24 cellular contexts compared by ENCODE assay signal in genomic region chr3:57855281-57855680, GRCh38.
DNase-seq lines count a peak whose midpoint lies in the region; ATAC-seq and TF ChIP-seq lines count a peak whose summit lies in the region.
"Had no signal": no experiment of that assay in that cellular context is flagged by ENCODE, and none has a peak within 500 bp of the region (broad histone marks: within the 10 kb centered on the region; RNA-seq: fewer than 3 reads in every experiment).

No MANE protein-coding gene starts in this region.

- DNase-seq in mammary epithelial cell: peak; percentile 45
- DNase-seq in MCF 10A (ENCODE audit: unreplicated experiment): no peak
- DNase-seq in astrocyte of the spinal cord (ENCODE audit: low read depth, low spot score): peak; percentile 61
- DNase-seq in fibroblast of pulmonary artery (ENCODE audit: low read depth): peak; percentile 13
- DNase-seq in esophagus muscularis mucosa (ENCODE audit: extremely low spot score): no peak
- DNase-seq in sigmoid colon: no peak
- no peak for DNase-seq in activated T-cell treated with anti-CD3 and anti-CD28 coated beads, Interleukin-2, amount 50 U/mL, for 4 hours
- DNase-seq: activated CD4-positive, alpha-beta T cell treated with anti-CD3 and anti-CD28 coated beads, Interleukin-2, amount 50 U/mL, for 48 hours; activated gamma-delta T cell treated with Interleukin-2 at 50 U/mL for 16 hours; amniotic stem cell; Caco-2; effector memory CD4-positive, alpha-beta T cell; gastrocnemius medialis; kidney glomerular epithelial cell; NCI-H146; NCI-H748 treated with DMSO at 0.1 percent for 48 hours; PC-9; retina; stimulated activated CD4-positive, alpha-beta T cell treated with anti-CD3 and anti-CD28 coated beads, Interleukin-12 subunit alpha, Interleukin-12 subunit beta, amount 100 ng/mL, for 4 hours; upper lobe of right lung had no signal

- TF ChIP-seq POLR2A in esophagus muscularis mucosa (IDR thresholded peaks at IDR 0.05; ENCODE audit: low read depth) (no peak), sigmoid colon (IDR thresholded peaks at IDR 0.05) (no peak)

- CTCF ChIA-PET in mammary epithelial cell (lab: Charles Lee; ENCODE audit: low non-redundant PET): no interaction called here
- CTCF ChIA-PET in MCF 10A (lab: Yijun Ruan, JAX): interaction anchor here (0.7 to 2.4 kb wide), 5 partner anchors 10 to 323 kb away, joined by 3 to 9 read pairs (median 4); no protein-coding TSS in a partner anchor

- WGBS in mammary epithelial cell (ENCODE audit: low coverage, missing lambda C conversion rate): 100% methylated on average over 1 of the region's 1 CpG
- 95% methylated on average over 1 of the region's 1 CpG for WGBS in esophagus muscularis mucosa
- 96 to 98% methylated on average over 1 of the region's 1 CpG for WGBS in sigmoid colon, 2 donors

- H3K4me1 ChIP-seq in mammary epithelial cell (ENCODE audit: insufficient read depth, low read length) (peaks cover 6% of the 10 kb centered on the region), esophagus muscularis mucosa (peaks cover 0 to 10% (median 7%) of the 10 kb centered on the region in 4 donors), sigmoid colon (peaks cover 0 to 7% (median 3%) of the 10 kb centered on the region in 4 donors)
- H3K4me1 ChIP-seq: BLaER1, gastrocnemius medialis, upper lobe of right lung had no signal

- H3K9me3 ChIP-seq in mammary epithelial cell (replicated peaks; ENCODE audit: insufficient read depth, low read length): no peaks in the 10 kb centered on the region
- H3K9me3 ChIP-seq in esophagus muscularis mucosa: no peaks in the 10 kb centered on the region
- H3K9me3 ChIP-seq in sigmoid colon: no peaks in the 10 kb centered on the region
- H3K9me3 ChIP-seq: BLaER1, Caco-2, gastrocnemius medialis, upper lobe of right lung had no signal

- no peak overlapping the region for H3K4me2 ChIP-seq in mammary epithelial cell (ENCODE audit: insufficient read depth, low read depth, low read length)
- H3K4me2 ChIP-seq: BLaER1, PC-9 had no signal

- dilution Hi-C loops in mammary epithelial cell (cut with HindIII; ENCODE audit: low sequenced_read_pairs): loop anchor here (5.0 kb wide), 1 partner anchor 82 kb away; no protein-coding TSS in a partner anchor

- H3K27me3 ChIP-seq in mammary epithelial cell (ENCODE audit: insufficient read depth, low read length) (no peaks in the 10 kb centered on the region), esophagus muscularis mucosa (no peaks in the 10 kb centered on the region), sigmoid colon (no peaks in the 10 kb centered on the region)
- H3K27me3 ChIP-seq: BLaER1, gastrocnemius medialis, upper lobe of right lung had no signal

- no peak overlapping the region for H3K4me3 Mint-ChIP-seq in MCF 10A (ENCODE audit: unreplicated experiment)
- no peak overlapping the region for H3K4me3 Mint-ChIP-seq in activated T-cell treated with anti-CD3 and anti-CD28 coated beads, Interleukin-2, amount 50 U/mL, for 4 hours
- H3K4me3 Mint-ChIP-seq: WTC11 had no signal

- H3K36me3 ChIP-seq in mammary epithelial cell (ENCODE audit: insufficient read depth, low read length): peaks cover 16% of the 10 kb centered on the region
- peaks cover 4 to 42% (median 18%) of the 10 kb centered on the region in 4 donors for H3K36me3 ChIP-seq in esophagus muscularis mucosa
- H3K36me3 ChIP-seq in sigmoid colon: peaks cover 0 to 32% (median 3%) of the 10 kb centered on the region in 4 donors

- POLR2A ChIA-PET in MCF 10A (lab: Yijun Ruan, JAX): interaction anchor here (0.8 to 2.4 kb wide), 4 partner anchors 8 to 259 kb away, joined by 3 to 8 read pairs (median 3); no protein-coding TSS in a partner anchor

- BruUV-seq in mammary epithelial cell (replicated peaks; lab: Mats Ljungman, UMichigan) (no TSS peak), MCF 10A (replicated peaks; lab: Mats Ljungman, UMichigan) (no TSS peak)

- no peak for ATAC-seq in GM18909 (IDR thresholded peaks at IDR 0.05; ENCODE audit: poor library complexity, unreplicated experiment)
- ATAC-seq in activated T-cell treated with anti-CD3 and anti-CD28 coated beads, Interleukin-2, amount 50 U/mL, for 4 hours: no peak
- ATAC-seq: gastrocnemius medialis, upper lobe of right lung, WTC11 had no signal

- in situ Hi-C loops in mammary epithelial cell (cut with MboI; ENCODE audit: low sequenced_read_pairs in 2 of 2) (loop anchor here in 1 of 2 donors (25.0 kb wide), 1 partner anchor 193 kb away; no protein-coding TSS in a partner anchor), astrocyte of the spinal cord (cut with HindIII; ENCODE audit: low sequenced_read_pairs) (no loop called here)

- no peak overlapping the region for H2AFZ ChIP-seq in mammary epithelial cell (ENCODE audit: low read depth, low read length)
- H2AFZ ChIP-seq: PC-9 had no signal

- H3K4me1 Mint-ChIP-seq in MCF 10A (ENCODE audit: insufficient read depth, unreplicated experiment): peaks cover 6% of the 10 kb centered on the region
- no peaks in the 10 kb centered on the region for H3K4me1 Mint-ChIP-seq in activated T-cell treated with anti-CD3 and anti-CD28 coated beads, Interleukin-2, amount 50 U/mL, for 4 hours (ENCODE audit: low read depth)
- H3K4me1 Mint-ChIP-seq: WTC11 had no signal

- TF ChIP-seq CTCF in mammary epithelial cell (conservative IDR thresholded peaks at IDR 0.05 in 1 of 2, IDR thresholded peaks at IDR 0.05 in 1 of 2; ENCODE audit: extremely low read depth in 1 of 2, insufficient read depth in 1 of 2, low read depth in 1 of 2, low read length in 2 of 2) (no peak), MCF 10A (IDR thresholded peaks at IDR 0.05; ENCODE audit: unreplicated experiment) (no peak), astrocyte of the spinal cord (IDR thresholded peaks at IDR 0.05; ENCODE audit: low read depth, low read length) (no peak), fibroblast of pulmonary artery (IDR thresholded peaks at IDR 0.05; ENCODE audit: low read length, missing control alignments) (no peak), esophagus muscularis mucosa (IDR thresholded peaks at IDR 0.05) (no peak), sigmoid colon (IDR thresholded peaks at IDR 0.05) (no peak)

- H3K79me2 ChIP-seq in mammary epithelial cell (ENCODE audit: insufficient read depth, low read length): peaks cover 9% of the 10 kb centered on the region

- no peaks in the 10 kb centered on the region for H3K27me3 Mint-ChIP-seq in MCF 10A (ENCODE audit: insufficient read depth, unreplicated experiment)
- no peaks in the 10 kb centered on the region for H3K27me3 Mint-ChIP-seq in activated T-cell treated with anti-CD3 and anti-CD28 coated beads, Interleukin-2, amount 50 U/mL, for 4 hours (ENCODE audit: low read depth)

- no peak for TF ChIP-seq EP300 in esophagus muscularis mucosa (IDR thresholded peaks at IDR 0.05)
- no peak for TF ChIP-seq EP300 in sigmoid colon (IDR thresholded peaks at IDR 0.05)

- intact Hi-C loops in mammary epithelial cell (cut with micrococcal nuclease): no loop called here
- intact Hi-C loops in MCF 10A (cut with micrococcal nuclease): loop anchor here (10.0 kb wide), 1 partner anchor 680 kb away; no protein-coding TSS in a partner anchor
- intact Hi-C loops in esophagus muscularis mucosa (cut with DNase I): no loop called here
- intact Hi-C loops in sigmoid colon (cut with DNase I): loop anchor here (10.0 kb wide), 1 partner anchor 460 kb away; no protein-coding TSS in a partner anchor

- H3K36me3 Mint-ChIP-seq in MCF 10A (ENCODE audit: insufficient read depth, unreplicated experiment): peaks cover 53% of the 10 kb centered on the region
- H3K36me3 Mint-ChIP-seq in activated T-cell treated with anti-CD3 and anti-CD28 coated beads, Interleukin-2, amount 50 U/mL, for 4 hours (ENCODE audit: insufficient read depth): peaks cover 11% of the 10 kb centered on the region

- no peak overlapping the region for H3K9ac ChIP-seq in mammary epithelial cell (ENCODE audit: insufficient read depth, low read length)
- H3K9ac ChIP-seq: BLaER1 had no signal

- H3K27ac Mint-ChIP-seq in MCF 10A (ENCODE audit: low read depth, unreplicated experiment): no peak overlapping the region
- H3K27ac Mint-ChIP-seq: WTC11 had no signal

- H3K4me3 ChIP-seq in mammary epithelial cell (replicated peaks in 1 of 3; ENCODE audit: insufficient read depth in 1 of 3, low read depth in 2 of 3, low read length in 3 of 3) (no peak overlapping the region), astrocyte of the spinal cord (ENCODE audit: low read depth, low read length) (no peak overlapping the region), fibroblast of pulmonary artery (replicated peaks; ENCODE audit: low read depth, low read length) (no peak overlapping the region), esophagus muscularis mucosa (no peak overlapping the region), sigmoid colon (no peak overlapping the region)
- H3K4me3 ChIP-seq: BLaER1, gastrocnemius medialis, PC-9, upper lobe of right lung had no signal

- no peaks in the 10 kb centered on the region for H4K20me1 ChIP-seq in mammary epithelial cell (ENCODE audit: insufficient read depth, low read length)
- H4K20me1 ChIP-seq: BLaER1 had no signal

- no peak overlapping the region for H3K27ac ChIP-seq in mammary epithelial cell (ENCODE audit: insufficient read depth, low read depth, low read length)
- no peak overlapping the region for H3K27ac ChIP-seq in esophagus muscularis mucosa (replicated peaks in 1 of 4)
- no peak overlapping the region for H3K27ac ChIP-seq in sigmoid colon
- H3K27ac ChIP-seq: 22Rv1, BLaER1, gastrocnemius medialis, PC-9, upper lobe of right lung had no signal

- H3K9me3 Mint-ChIP-seq in MCF 10A (ENCODE audit: unreplicated experiment): no peaks in the 10 kb centered on the region
- H3K9me3 Mint-ChIP-seq in activated T-cell treated with anti-CD3 and anti-CD28 coated beads, Interleukin-2, amount 50 U/mL, for 4 hours: no peaks in the 10 kb centered on the region
- H3K9me3 Mint-ChIP-seq: WTC11 had no signal

Comparison
In these comparisons a context has a peak if more than half of its experiments do, and no peak if none do; other contexts are left out.
1. DNase-seq: peak in mammary epithelial cell (single experiment), astrocyte of the spinal cord (single experiment) and fibroblast of pulmonary artery (single experiment); none in MCF 10A (single experiment), esophagus muscularis mucosa (single experiment), sigmoid colon (single experiment) and activated T-cell treated with anti-CD3 and anti-CD28 coated beads, Interleukin-2, amount 50 U/mL, for 4 hours (single experiment).
2. intact Hi-C loops: an anchor here in MCF 10A (10.0 kb wide) and sigmoid colon (10.0 kb wide); none called in mammary epithelial cell and esophagus muscularis mucosa.